In the genomic region with DNA sequence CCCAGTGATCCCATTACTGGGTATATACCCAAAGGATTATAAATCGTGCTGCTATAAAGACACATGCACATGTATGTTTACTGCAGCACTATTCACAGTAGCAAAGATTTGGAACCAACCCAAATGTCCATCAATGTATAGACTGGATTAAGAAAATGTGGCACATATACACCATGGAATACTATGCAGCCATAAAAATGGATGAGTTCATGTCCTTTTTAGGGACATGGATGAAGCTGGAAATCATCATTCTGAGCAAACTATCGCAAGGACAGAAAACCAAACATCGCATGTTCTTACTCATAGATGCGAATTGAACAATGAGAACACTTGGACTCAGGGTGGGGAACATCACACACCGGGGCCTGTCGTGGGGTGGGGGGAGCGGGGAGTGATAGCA, we compare ENCODE assay signal across 9 cellular contexts. TPM values are rescaled to one million over a fixed set of nuclear protein-coding genes. Genes with fewer than 3 reads are reported as not detected.
"Had no signal": no experiment of that assay in that cellular context is flagged by ENCODE, and none has a peak within 500 bp of the region (broad histone marks: within the 10 kb centered on the region; RNA-seq: fewer than 3 reads in every experiment).

No MANE protein-coding gene starts in this region.

RNA-seq across cellular contexts. Expression of a gene that starts 36.0 kb away (rescaled TPM):
- total RNA-seq: OCI-LY7, PC-3, PC-9, RPMI7951, SJCRH30, SJSA1, SK-MEL-5, T-cell had no signal
- polyA plus RNA-seq: SK-N-SH had no signal
